In genomic region chr12:4133029-4133428, GRCh38 we compare ENCODE assay signal across 13 cellular contexts.
DNase-seq lines count a peak whose midpoint lies in the region; ATAC-seq, FAIRE-seq and TF ChIP-seq lines count a peak whose summit lies in the region.
"Had no signal": no experiment of that assay in that cellular context is flagged by ENCODE, and none has a peak within 500 bp of the region (broad histone marks: within the 10 kb centered on the region; RNA-seq: fewer than 3 reads in every experiment).

No MANE protein-coding gene starts in this region.

- H4K5ac ChIP-seq in IMR-90 (ENCODE audit: low read depth, low read length): no peak overlapping the region; the same call in 1 of the 2 replicates

- RAD21 ChIA-PET in GM12878 (lab: Charles Lee; ENCODE audit: unreplicated experiment): interaction anchor here (1.0 to 18.7 kb wide), 3 partner anchors 9 to 25 kb away, joined by 3 to 360 read pairs (median 8); no protein-coding TSS in a partner anchor

- H3K9ac ChIP-seq in IMR-90 (ENCODE audit: low read depth, low read length) (no peak overlapping the region), GM12878 (ENCODE audit: control insufficient read depth, insufficient read depth, low read length) (no peak overlapping the region)

- no peak for TF ChIP-seq POLR2A in IMR-90 (IDR thresholded peaks at IDR 0.05; ENCODE audit: low read depth, low read length)
- TF ChIP-seq POLR2A in GM12878 (IDR thresholded peaks at IDR 0.05; ENCODE audit: low read depth, low read length): no peak

- H3K4me3 ChIP-seq in IMR-90 (ENCODE audit: insufficient read depth, low read depth, low read length) (no peak overlapping the region), GM12878 (no peak overlapping the region), heart right ventricle (no peak overlapping the region)

- H3K27me3 ChIP-seq in IMR-90 (ENCODE audit: control insufficient read depth, insufficient read depth, low read length) (peaks cover 1% of the 10 kb centered on the region; the same call in 1 of the 2 replicates), GM12878 (replicated peaks in 1 of 2; ENCODE audit: control insufficient read depth in 2 of 2, insufficient read depth in 2 of 2, low read length in 1 of 2) (no peaks in the 10 kb centered on the region), heart right ventricle (peaks cover 0 to 5% (median 0%) of the 10 kb centered on the region in 7 donors)

- H3K36me3 ChIP-seq in IMR-90 (ENCODE audit: control insufficient read depth, insufficient read depth, low read length) (no peaks in the 10 kb centered on the region), GM12878 (ENCODE audit: control insufficient read depth in 2 of 2, insufficient read depth in 2 of 2, low read length in 1 of 2) (no peaks in the 10 kb centered on the region), heart right ventricle (no peaks in the 10 kb centered on the region)

- H4K20me1 ChIP-seq in IMR-90 (ENCODE audit: insufficient read depth, low read length): no peaks in the 10 kb centered on the region
- no peaks in the 10 kb centered on the region for H4K20me1 ChIP-seq in GM12878 (ENCODE audit: control insufficient read depth, insufficient read depth)

- in situ Hi-C loops in IMR-90 (cut with MboI; ENCODE audit: low sequenced_read_pairs) (no loop called here), GM12878 (cut with MboI) (no loop called here)

- no peak overlapping the region for H2BK120ac ChIP-seq in IMR-90 (ENCODE audit: low read depth, low read length)

- dilution Hi-C loops in IMR-90 (cut with HindIII; ENCODE audit: low sequenced_read_pairs, unreplicated experiment): no loop called here

- H3K14ac ChIP-seq in IMR-90 (replicated peaks; ENCODE audit: low read depth, low read length): no peak overlapping the region

- FAIRE-seq in GM12878 (lab: Jason Lieb, UNC): no peak
- FAIRE-seq: H54 had no signal

- ATAC-seq in IMR-90 (ENCODE audit: low read depth): no peak
- no peak for ATAC-seq in GM12878
- ATAC-seq in left cardiac atrium: no peak
- no peak for ATAC-seq in HG03469 (IDR thresholded peaks at IDR 0.05; ENCODE audit: unreplicated experiment)
- no peak for ATAC-seq in heart right ventricle
- ATAC-seq in GM18861 (IDR thresholded peaks at IDR 0.05; ENCODE audit: unreplicated experiment): no peak

- H3K9me1 ChIP-seq in IMR-90 (ENCODE audit: insufficient read depth, low read length): no peaks in the 10 kb centered on the region

- no peak overlapping the region; the same call in 1 of the 2 replicates for H3K18ac ChIP-seq in IMR-90 (ENCODE audit: low read depth, low read length)

- H3K4ac ChIP-seq in IMR-90 (ENCODE audit: low read depth, low read length): no peak overlapping the region

- H3K9me3 ChIP-seq in IMR-90 (ENCODE audit: control insufficient read depth, insufficient read depth, low read length) (peaks cover 3% of the 10 kb centered on the region; the same call in 1 of the 2 replicates), GM12878 (replicated peaks; ENCODE audit: control insufficient read depth, insufficient read depth, low read length) (no peaks in the 10 kb centered on the region), heart right ventricle (peaks cover 0 to 16% (median 5%) of the 10 kb centered on the region in 11 donors)

- no peak overlapping the region for H4K91ac ChIP-seq in IMR-90 (ENCODE audit: insufficient read depth, low read depth, low read length)

- H2BK20ac ChIP-seq in IMR-90 (ENCODE audit: low read depth, low read length): no peak overlapping the region

- H2BK15ac ChIP-seq in IMR-90 (ENCODE audit: low read depth, low read length): 0 out of 3 replicates have a peak overlapping the region, but pooled peaks have one; percentile 59

- H3K4me1 ChIP-seq in IMR-90 (ENCODE audit: control insufficient read depth, insufficient read depth, low read length) (peaks cover 11% of the 10 kb centered on the region; the same call in 1 of the 2 replicates), GM12878 (ENCODE audit: control insufficient read depth, insufficient read depth, low read length) (peaks cover 46% of the 10 kb centered on the region), heart right ventricle (peaks cover 0 to 44% (median 8%) of the 10 kb centered on the region in 9 donors)

- intact Hi-C loops in IMR-90 (cut with micrococcal nuclease): no loop called here
- intact Hi-C loops in GM12878 (cut with micrococcal nuclease; ENCODE audit: unreplicated experiment): no loop called here
- intact Hi-C loops in left cardiac atrium (cut with DNase I): no loop called here
- intact Hi-C loops in heart right ventricle (cut with DNase I): no loop called here

- H3K56ac ChIP-seq in IMR-90 (ENCODE audit: extremely low read depth, insufficient read depth, low read length): no peak overlapping the region

- H3K27ac ChIP-seq in IMR-90 (ENCODE audit: insufficient read depth, low read length) (no peak overlapping the region), GM12878 (ENCODE audit: control insufficient read depth, insufficient read depth) (no peak overlapping the region), heart right ventricle (no peak overlapping the region)

- CTCF ChIA-PET in IMR-90 (lab: Yijun Ruan, JAX) (interaction anchor here (1.2 kb wide), 1 partner anchor 10 kb away, joined by 3 read pairs; no protein-coding TSS in a partner anchor), GM12878 (lab: Yijun Ruan, JAX) (interaction anchor here (0.6 to 16.4 kb wide), 6 partner anchors 13 to 169 kb away, joined by 3 to 256 read pairs (median 3); no protein-coding TSS in a partner anchor)

- no peaks in the 10 kb centered on the region for H3K79me1 ChIP-seq in IMR-90 (ENCODE audit: low read depth in 1 of 2, low read length in 2 of 2)

- no peak overlapping the region for H3K23ac ChIP-seq in IMR-90 (ENCODE audit: low read depth, low read length)

- TF ChIP-seq CTCF in IMR-90 (conservative IDR thresholded peaks at IDR 0.05; ENCODE audit: low read depth, low read length) (no peak), GM12878 (IDR thresholded peaks at IDR 0.05 in 2 of 3, conservative IDR thresholded peaks at IDR 0.05 in 1 of 3; ENCODE audit: control insufficient read depth in 2 of 3, extremely low read depth in 1 of 3, insufficient read depth in 1 of 3, low read depth in 3 of 3, low read length in 3 of 3) (no peak), heart right ventricle (IDR thresholded peaks at IDR 0.05) (no peak)

- SMC1A ChIA-PET in GM12878 (lab: Charles Lee; ENCODE audit: uncharacterized antibody, unreplicated experiment): interaction anchor here (0.9 to 17.4 kb wide), 5 partner anchors 11 to 144 kb away, joined by 3 to 395 read pairs (median 7); no protein-coding TSS in a partner anchor

- H2AFZ ChIP-seq in IMR-90 (replicated peaks; ENCODE audit: low read length, poor library complexity) (peak overlapping the region; percentile 32), GM12878 (ENCODE audit: control insufficient read depth, low read depth, low read length) (no peak overlapping the region)

- H3K4me2 ChIP-seq in IMR-90 (ENCODE audit: low read depth, low read length) (no peak overlapping the region), GM12878 (ENCODE audit: control insufficient read depth, insufficient read depth) (no peak overlapping the region)

- no peak for TF ChIP-seq EP300 in GM12878 (IDR thresholded peaks at IDR 0.05; ENCODE audit: borderline replicate concordance in 1 of 2, control insufficient read depth in 1 of 2, low read depth in 2 of 2, low read length in 2 of 2)

- no peak for TF ChIP-seq RAD21 in IMR-90 (IDR thresholded peaks at IDR 0.05; ENCODE audit: low read length)
- no peak for TF ChIP-seq RAD21 in GM12878 (IDR thresholded peaks at IDR 0.05; ENCODE audit: insufficient read depth, low read depth, low read length)

- 60% methylated on average over 2 of the region's 5 CpGs; no CpG with 5 or more reads in 1 of the 2 experiments for whole genome bisulfite sequencing in IMR-90 (ENCODE audit: extremely low coverage in 2 of 2, insufficient read length in 1 of 2), 2 experiments
- 68% methylated on average over 5 of the region's 5 CpGs for WGBS in GM12878 (ENCODE audit: insufficient coverage, insufficient replicate concordance, low lambda C conversion rate, missing lambda C conversion rate)
- WGBS in heart right ventricle, 2 donors: 91% methylated on average over 5 of the region's 5 CpGs

- POLR2A ChIA-PET in IMR-90 (lab: Charles Lee; ENCODE audit: unreplicated experiment): no interaction called here
- POLR2A ChIA-PET in GM12878 (lab: Charles Lee): interaction anchor here (1.3 to 8.9 kb wide), 4 partner anchors 12 to 84 kb away, joined by 4 to 83 read pairs (median 44); no protein-coding TSS in a partner anchor

- H3K79me2 ChIP-seq in GM12878 (ENCODE audit: control insufficient read depth, insufficient read depth, low read length): no peaks in the 10 kb centered on the region

- H2BK5ac ChIP-seq in IMR-90 (ENCODE audit: low read depth, low read length, poor library complexity, severe bottlenecking): no peak overlapping the region

- no peak overlapping the region for H4K8ac ChIP-seq in IMR-90 (ENCODE audit: low read depth in 2 of 2, low read length in 2 of 2)

- H2AK9ac ChIP-seq in IMR-90 (replicated peaks; ENCODE audit: low read depth, low read length, poor library complexity): no peak overlapping the region

- H2AK5ac ChIP-seq in IMR-90 (ENCODE audit: low read depth, low read length): no peak overlapping the region

- DNase-seq in IMR-90 (no peak), GM12878 (ENCODE audit: low read depth, low spot score) (no peak), islet precursor cell (peak; percentile 45), left cardiac atrium (no peak), heart right ventricle (no peak)
- DNase-seq: NCI-H187, NCI-H2171, NCI-H446, NCI-H69, SIG-M5 had no signal

- BruUV-seq in IMR-90 (replicated peaks; lab: Mats Ljungman, UMichigan) (no TSS peak), GM12878 (replicated peaks; lab: Mats Ljungman, UMichigan) (no TSS peak)

TF ChIP-seq in IMR-90, 13 proteins besides CTCF, POLR2A, EP300 and RAD21 (continues in another document):
- TF ChIP-seq SMC3 (IDR thresholded peaks at IDR 0.05; ENCODE audit: low read depth, low read length) (no peak), FOS (IDR thresholded peaks at IDR 0.05; ENCODE audit: low read depth, low read length) (no peak), BHLHE40 (IDR thresholded peaks at IDR 0.05; ENCODE audit: low read depth, low read length) (no peak)

TF ChIP-seq in GM12878, 131 proteins besides CTCF, POLR2A, EP300 and RAD21:
- TF ChIP-seq NR2C2 (IDR thresholded peaks at IDR 0.05; ENCODE audit: borderline replicate concordance, control insufficient read depth, insufficient read length, low read depth): peak; percentile 16
- no peak for TF ChIP-seq TBL1XR1 (IDR thresholded peaks at IDR 0.05; ENCODE audit: low read depth, low read length)
- no peak for TF ChIP-seq ZNF207 (IDR thresholded peaks at IDR 0.05; ENCODE audit: borderline replicate concordance)
